Comparison of ENCODE assay signal across 8 cellular contexts in the genomic region with DNA sequence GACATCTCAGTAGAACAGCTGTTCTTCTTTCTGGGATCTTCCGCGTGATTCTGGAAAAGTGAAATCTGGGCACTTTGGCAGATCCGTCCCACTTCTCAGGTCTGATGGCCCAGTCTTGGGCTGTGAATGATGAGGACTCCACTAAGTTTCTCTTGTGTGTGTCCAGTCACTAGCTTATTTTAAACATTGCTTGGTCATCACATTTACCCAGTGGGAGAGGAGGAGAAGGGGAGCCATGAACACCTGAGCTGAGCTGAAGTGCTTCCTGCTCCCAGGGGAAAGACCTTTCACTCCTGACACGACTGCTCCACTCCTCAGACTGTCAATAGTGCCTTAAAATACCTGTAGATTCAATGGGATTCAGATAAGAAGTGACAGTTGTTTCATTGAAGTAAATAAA.
"Had no signal": no experiment of that assay in that cellular context is flagged by ENCODE, and none has a peak within 500 bp of the region (broad histone marks: within the 10 kb centered on the region; RNA-seq: fewer than 3 reads in every experiment).

No MANE protein-coding gene starts in this region.

- ATAC-seq: K562 had no signal

- H3K36me3 Mint-ChIP-seq: IgD-negative memory B cell had no signal

- H3K4me1 Mint-ChIP-seq: IgD-negative memory B cell had no signal

- H3K4me2 ChIP-seq: KMS-11 had no signal

- H3K9ac ChIP-seq: KMS-11 had no signal

- DNase-seq: IMR-90, KBM-7, KG1 had no signal

- H3K4me3 ChIP-seq: K562 had no signal

- FAIRE-seq: HTR-8/SVneo, K562 had no signal

- H3K4me3 Mint-ChIP-seq: IgD-negative memory B cell had no signal

- H3K27ac Mint-ChIP-seq: IgD-negative memory B cell had no signal

- H3K27ac ChIP-seq: HL-60, KMS-11 had no signal
